ENCODE assay signal across 26 cellular contexts in genomic region chr12:24014853-24015590, GRCh38.
DNase-seq lines count a peak whose midpoint lies in the region; ATAC-seq and TF ChIP-seq lines count a peak whose summit lies in the region.
"Had no signal": no experiment of that assay in that cellular context is flagged by ENCODE, and none has a peak within 500 bp of the region (broad histone marks: within the 10 kb centered on the region; RNA-seq: fewer than 3 reads in every experiment).

No MANE protein-coding gene starts in this region.

- peaks cover 44% of the 10 kb centered on the region for H3K4me1 Mint-ChIP-seq in endodermal cell
- H3K4me1 Mint-ChIP-seq in activated T-cell treated with anti-CD3 and anti-CD28 coated beads, Interleukin-2, amount 50 U/mL, for 72 hours (ENCODE audit: low read depth) = no peaks in the 10 kb centered on the region
- H3K4me1 Mint-ChIP-seq: activated CD4-positive, alpha-beta T cell treated with anti-CD3 and anti-CD28 coated beads, Interleukin-2, amount 10 ng/mL, durations not matched to agents 7 days and 5 days; activated CD8-positive, alpha-beta memory T cell treated with anti-CD3 and anti-CD28 coated beads, Interleukin-2, amount 10 ng/mL, durations not matched to agents 7 days and 5 days; activated naive CD4-positive, alpha-beta T cell treated with anti-CD3 and anti-CD28 coated beads, Interleukin-2, amount 50 U/mL, for 24 hours; central memory CD8-positive, alpha-beta T cell; naive B cell had no signal

- H3K4me1 ChIP-seq in HAP-1 (peaks cover 24% of the 10 kb centered on the region), endodermal cell (ENCODE audit: control insufficient read depth, insufficient read depth, low read length) (peaks cover 10% of the 10 kb centered on the region), neuron (ENCODE audit: insufficient read depth, low read length) (peaks cover 23% of the 10 kb centered on the region), gastroesophageal sphincter (no peaks in the 10 kb centered on the region)
- H3K4me1 ChIP-seq: suprapubic skin had no signal

- WGBS in endodermal cell (ENCODE audit: insufficient coverage in 1 of 2, insufficient read length in 1 of 2), 2 experiments = 38 to 100% methylated on average over 1 to 5 of the region's 6 CpGs
- 79 to 89% methylated on average over 1 to 5 of the region's 6 CpGs for WGBS in gastroesophageal sphincter (ENCODE audit: low coverage in 1 of 2), 2 donors

- H3K9me3 ChIP-seq in HAP-1 (no peaks in the 10 kb centered on the region), endodermal cell (ENCODE audit: control insufficient read depth, low read length) (no peaks in the 10 kb centered on the region), neuron (ENCODE audit: low read length) (no peaks in the 10 kb centered on the region), gastroesophageal sphincter (no peaks in the 10 kb centered on the region)
- H3K9me3 ChIP-seq: suprapubic skin had no signal

- H3K9ac ChIP-seq in endodermal cell (ENCODE audit: extremely low read depth, low read length, poor library complexity, severe bottlenecking) = no peak overlapping the region
- H3K9ac ChIP-seq: KMS-11 had no signal

- TF ChIP-seq CTCF in endodermal cell (conservative IDR thresholded peaks at IDR 0.05) (no peak), gastroesophageal sphincter (IDR thresholded peaks at IDR 0.05) (no peak)

- H2AFZ ChIP-seq in neuron (ENCODE audit: low read depth, low read length) = peak overlapping the region; percentile 4

- H3K36me3 ChIP-seq in HAP-1 (replicated peaks) (no peaks in the 10 kb centered on the region), endodermal cell (ENCODE audit: control insufficient read depth, insufficient read depth, low read length) (no peaks in the 10 kb centered on the region), neuron (ENCODE audit: insufficient read depth, low read length) (no peaks in the 10 kb centered on the region), gastroesophageal sphincter (no peaks in the 10 kb centered on the region)
- H3K36me3 ChIP-seq: suprapubic skin had no signal

- peak overlapping the region; percentile 15 for H3K27ac Mint-ChIP-seq in endodermal cell
- H3K27ac Mint-ChIP-seq in activated T-cell treated with anti-CD3 and anti-CD28 coated beads, Interleukin-2, amount 50 U/mL, for 72 hours = no peak overlapping the region
- H3K27ac Mint-ChIP-seq: activated CD4-positive, alpha-beta T cell treated with anti-CD3 and anti-CD28 coated beads, Interleukin-2, amount 10 ng/mL, durations not matched to agents 7 days and 5 days; activated CD8-positive, alpha-beta memory T cell treated with anti-CD3 and anti-CD28 coated beads, Interleukin-2, amount 10 ng/mL, durations not matched to agents 7 days and 5 days; activated naive CD4-positive, alpha-beta T cell treated with anti-CD3 and anti-CD28 coated beads, Interleukin-2, amount 50 U/mL, for 24 hours; activated T-helper 1 cell treated with anti-CD3 and anti-CD28 coated beads, Interleukin-12 subunit alpha, Interleukin-12 subunit beta, Interleukin-2, Interleukin-4 antibody, amounts not matched to agents 30 ng/mL and 10 ng/mL and 1 ng/mL, durations not matched to agents 14 hours and 24 hours and 36 hours had no signal

- H3K9me3 Mint-ChIP-seq in endodermal cell = no peaks in the 10 kb centered on the region
- H3K9me3 Mint-ChIP-seq in activated T-cell treated with anti-CD3 and anti-CD28 coated beads, Interleukin-2, amount 50 U/mL, for 72 hours = peaks cover 0 to 2% of the 10 kb centered on the region in 2 donors
- H3K9me3 Mint-ChIP-seq: activated T-helper 1 cell treated with anti-CD3 and anti-CD28 coated beads, Interleukin-12 subunit alpha, Interleukin-12 subunit beta, Interleukin-2, Interleukin-4 antibody, amounts not matched to agents 30 ng/mL and 10 ng/mL and 1 ng/mL, durations not matched to agents 14 hours and 24 hours and 36 hours had no signal

- peaks cover 5% of the 10 kb centered on the region for H3K36me3 Mint-ChIP-seq in endodermal cell (ENCODE audit: low read depth)
- H3K36me3 Mint-ChIP-seq in activated T-cell treated with anti-CD3 and anti-CD28 coated beads, Interleukin-2, amount 50 U/mL, for 72 hours (ENCODE audit: insufficient read depth in 2 of 2) = no peaks in the 10 kb centered on the region
- H3K36me3 Mint-ChIP-seq: activated CD8-positive, alpha-beta memory T cell treated with anti-CD3 and anti-CD28 coated beads, Interleukin-2, amount 10 ng/mL, durations not matched to agents 7 days and 5 days; activated naive CD4-positive, alpha-beta T cell treated with anti-CD3 and anti-CD28 coated beads, Interleukin-2, amount 50 U/mL, for 24 hours; naive B cell had no signal

- in situ Hi-C loops in HAP-1 (cut with MboI; ENCODE audit: low sequenced_read_pairs) = no loop called here

- no peak for ATAC-seq in gastroesophageal sphincter
- ATAC-seq in activated T-cell treated with anti-CD3 and anti-CD28 coated beads, Interleukin-2, amount 50 U/mL, for 72 hours (replicated peaks in 1 of 2) = no peak
- ATAC-seq: activated CD8-positive, alpha-beta memory T cell treated with anti-CD3 and anti-CD28 coated beads, Interleukin-2, amount 10 ng/mL, durations not matched to agents 7 days and 5 days; esophagus mucosa; HCT116 had no signal

- no peaks in the 10 kb centered on the region for H3K27me3 ChIP-seq in HAP-1 (ENCODE audit: low read depth)
- no peaks in the 10 kb centered on the region for H3K27me3 ChIP-seq in endodermal cell (ENCODE audit: control insufficient read depth, insufficient read depth, low read length, poor library complexity, severe bottlenecking)
- H3K27me3 ChIP-seq in neuron (ENCODE audit: insufficient read depth, low read length) = no peaks in the 10 kb centered on the region
- no peaks in the 10 kb centered on the region for H3K27me3 ChIP-seq in gastroesophageal sphincter
- H3K27me3 ChIP-seq: suprapubic skin had no signal

- no peaks in the 10 kb centered on the region for H3K27me3 Mint-ChIP-seq in endodermal cell (ENCODE audit: insufficient read depth)
- H3K27me3 Mint-ChIP-seq in activated T-cell treated with anti-CD3 and anti-CD28 coated beads, Interleukin-2, amount 50 U/mL, for 72 hours (ENCODE audit: low read depth) = no peaks in the 10 kb centered on the region
- H3K27me3 Mint-ChIP-seq: activated CD4-positive, alpha-beta T cell treated with anti-CD3 and anti-CD28 coated beads, Interleukin-2, amount 10 ng/mL, durations not matched to agents 7 days and 5 days; activated CD8-positive, alpha-beta memory T cell treated with anti-CD3 and anti-CD28 coated beads, Interleukin-2, amount 10 ng/mL, durations not matched to agents 7 days and 5 days; activated naive CD4-positive, alpha-beta T cell treated with anti-CD3 and anti-CD28 coated beads, Interleukin-2, amount 50 U/mL, for 24 hours; central memory CD8-positive, alpha-beta T cell; naive B cell had no signal

- DNase-seq in HAP-1 (ENCODE audit: low spot score in 2 of 2) (peak; percentile 85 to 99), NCI-H82 (lab: John Stamatoyannopoulos, UW) (peak; percentile 56), endodermal cell (no peak), germinal center (ENCODE audit: low spot score) (no peak), medulla oblongata (ENCODE audit: extremely low spot score) (no peak)
- no peak for DNase-seq in activated T-cell treated with anti-CD3 and anti-CD28 coated beads, Interleukin-2, amount 50 U/mL, for 72 hours
- DNase-seq: ACHN; activated CD4-positive, alpha-beta T cell treated with anti-CD3 and anti-CD28 coated beads, Interleukin-2, amount 10 ng/mL, durations not matched to agents 7 days and 5 days; activated CD8-positive, alpha-beta memory T cell treated with anti-CD3 and anti-CD28 coated beads, Interleukin-2, amount 10 ng/mL, durations not matched to agents 7 days and 5 days; aorta; effector CD8-positive, alpha-beta T cell; MV-4-11; naive B cell; NCI-H187 treated with DMSO at 0.1 percent for 48 hours; posterior cingulate gyrus; T-helper 2 cell had no signal

- no peak for TF ChIP-seq EP300 in gastroesophageal sphincter (IDR thresholded peaks at IDR 0.05)

- no peak overlapping the region for H3K4me3 ChIP-seq in HAP-1
- no peak overlapping the region for H3K4me3 ChIP-seq in endodermal cell (ENCODE audit: low read length)
- H3K4me3 ChIP-seq in neuron (ENCODE audit: low read length) = no peak overlapping the region
- H3K4me3 ChIP-seq in gastroesophageal sphincter = no peak overlapping the region
- H3K4me3 ChIP-seq: SK-N-MC, suprapubic skin had no signal

- H3K4me3 Mint-ChIP-seq in endodermal cell = peak overlapping the region; percentile 1
- H3K4me3 Mint-ChIP-seq in activated T-cell treated with anti-CD3 and anti-CD28 coated beads, Interleukin-2, amount 50 U/mL, for 72 hours = no peak overlapping the region
- H3K4me3 Mint-ChIP-seq: activated CD4-positive, alpha-beta T cell treated with anti-CD3 and anti-CD28 coated beads, Interleukin-2, amount 10 ng/mL, durations not matched to agents 7 days and 5 days; activated CD8-positive, alpha-beta memory T cell treated with anti-CD3 and anti-CD28 coated beads, Interleukin-2, amount 10 ng/mL, durations not matched to agents 7 days and 5 days; activated naive CD4-positive, alpha-beta T cell treated with anti-CD3 and anti-CD28 coated beads, Interleukin-2, amount 50 U/mL, for 24 hours; activated T-helper 1 cell treated with anti-CD3 and anti-CD28 coated beads, Interleukin-12 subunit alpha, Interleukin-12 subunit beta, Interleukin-2, Interleukin-4 antibody, amounts not matched to agents 30 ng/mL and 10 ng/mL and 1 ng/mL, durations not matched to agents 14 hours and 24 hours and 36 hours; central memory CD8-positive, alpha-beta T cell; naive B cell had no signal

- TF ChIP-seq POLR2A in gastroesophageal sphincter (IDR thresholded peaks at IDR 0.05) = no peak

- H3K27ac ChIP-seq in endodermal cell (ENCODE audit: low read depth, low read length) (peak overlapping the region; percentile 54), gastroesophageal sphincter (no peak overlapping the region)
- H3K27ac ChIP-seq: KMS-11, SK-N-MC, suprapubic skin had no signal

Comparison
In these comparisons a context has a peak if more than half of its experiments do, and no peak if none do; other contexts are left out.
1. DNase-seq: peak in HAP-1 (2 of 2) and NCI-H82 (single experiment); none in endodermal cell (single experiment), germinal center (single experiment), activated T-cell treated with anti-CD3 and anti-CD28 coated beads, Interleukin-2, amount 50 U/mL, for 72 hours (0 of 2) and medulla oblongata (single experiment).